2 cellular contexts compared by ENCODE assay signal in genomic region chr1:231688989-231689388, GRCh38.
A peak's percentile ranks its signal among the peaks of the same experiment; 100 is the strongest.
TF ChIP-seq lines count a peak whose summit lies in the region.

No MANE protein-coding gene starts in this region.

TF ChIP-seq in HepG2, 621 proteins besides CTCF, POLR2A, EP300 and RAD21:
- TF ChIP-seq ATF7 (IDR thresholded peaks at IDR 0.05) (no peak), ATF7 (CRISPR knock-in tag; IDR thresholded peaks at IDR 0.05) (no peak), NFE2L2 (IDR thresholded peaks at IDR 0.05; ENCODE audit: low read length) (peak; percentile 60), ATF3 (CRISPR knock-in tag; IDR thresholded peaks at IDR 0.05) (no peak), TRAFD1 (CRISPR knock-in tag; IDR thresholded peaks at IDR 0.05; ENCODE audit: borderline replicate concordance) (no peak)

TF ChIP-seq in IMR-90, 13 proteins besides CTCF, POLR2A, EP300 and RAD21:
- TF ChIP-seq NFE2L2 (IDR thresholded peaks at IDR 0.05; ENCODE audit: low read depth, low read length) (0 out of 2 replicates have a peak, but pooled peaks have one; percentile 25), RCOR1 (IDR thresholded peaks at IDR 0.05; ENCODE audit: insufficient replicate concordance, low read length) (no peak)
